8 cellular contexts compared by ENCODE assay signal in genomic region chr11:126357055-126357962, GRCh38. TPM values are rescaled to one million over a fixed set of nuclear protein-coding genes. Genes with fewer than 3 reads are reported as not detected.
A peak's percentile ranks its signal among the peaks of the same experiment; 100 is the strongest.
DNase-seq lines count a peak whose midpoint lies in the region; ATAC-seq and TF ChIP-seq lines count a peak whose summit lies in the region.

No MANE protein-coding gene starts in this region.

- H2AFZ ChIP-seq in hepatocyte = no peak overlapping the region

- in situ Hi-C loops in GM13976 (cut with MboI; ENCODE audit: low sequenced_read_pairs, unreplicated experiment) = no loop called here

- peaks cover 54% of the 10 kb centered on the region for H3K4me1 ChIP-seq in hepatocyte (ENCODE audit: insufficient read depth)
- H3K4me1 ChIP-seq in spleen = peaks cover 18 to 96% (median 76%) of the 10 kb centered on the region in 6 donors

- DNase-seq in GM13976 (ENCODE audit: low spot score) (peak; percentile 28), hepatocyte (ENCODE audit: low spot score) (no peak), spleen (peak; percentile 75), Kasumi-1 (lab: John Stamatoyannopoulos, UW) (no peak)
- DNase-seq in activated CD8-positive, alpha-beta T cell treated with anti-CD3 and anti-CD28 coated beads for 36 hours = no peak
- no peak for DNase-seq in effector CD4-positive, alpha-beta T cell
- no peak for DNase-seq in activated CD8-positive, alpha-beta memory T cell treated with anti-CD3 and anti-CD28 coated beads, Interleukin-2, amount 10 ng/mL, durations not matched to agents 7 days and 5 days

- intact Hi-C loops in activated CD8-positive, alpha-beta T cell treated with anti-CD3 and anti-CD28 coated beads for 36 hours (cut with micrococcal nuclease) = no loop called here
- intact Hi-C loops in spleen (cut with DNase I; ENCODE audit: low total_unique reads) = no loop called here

- H3K9me2 ChIP-seq in hepatocyte (replicated peaks; ENCODE audit: insufficient read depth) = no peaks in the 10 kb centered on the region

- H3K27me3 ChIP-seq in hepatocyte (no peaks in the 10 kb centered on the region), spleen (replicated peaks in 1 of 7) (no peaks in the 10 kb centered on the region)

- H3K27ac ChIP-seq in hepatocyte (peak overlapping the region; percentile 50), spleen (peak overlapping the region; percentile 68 to 92 (median 85))

- CTCF ChIA-PET in activated CD8-positive, alpha-beta T cell treated with anti-CD3 and anti-CD28 coated beads for 36 hours (lab: Charles Lee) = interaction anchor here (3.2 to 3.5 kb wide), 2 partner anchors 47 to 123 kb away, joined by 16 to 20 read pairs; no protein-coding TSS in a partner anchor
- CTCF ChIA-PET in activated CD8-positive, alpha-beta memory T cell treated with anti-CD3 and anti-CD28 coated beads, Interleukin-2, amount 10 ng/mL, durations not matched to agents 7 days and 5 days (lab: Charles Lee) = interaction anchor here (1.1 to 2.8 kb wide), 4 partner anchors 28 to 123 kb away, joined by 3 to 9 read pairs (median 6); no protein-coding TSS in a partner anchor

- peaks cover 27% of the 10 kb centered on the region for H3K4me1 Mint-ChIP-seq in activated CD8-positive, alpha-beta T cell treated with anti-CD3 and anti-CD28 coated beads for 36 hours (ENCODE audit: low read depth)
- H3K4me1 Mint-ChIP-seq in activated CD8-positive, alpha-beta memory T cell treated with anti-CD3 and anti-CD28 coated beads, Interleukin-2, amount 10 ng/mL, durations not matched to agents 7 days and 5 days = peaks cover 37% of the 10 kb centered on the region

- H3K36me3 Mint-ChIP-seq in activated CD8-positive, alpha-beta T cell treated with anti-CD3 and anti-CD28 coated beads for 36 hours (ENCODE audit: low read depth) = peaks cover 7% of the 10 kb centered on the region
- peaks cover 15% of the 10 kb centered on the region for H3K36me3 Mint-ChIP-seq in activated CD8-positive, alpha-beta memory T cell treated with anti-CD3 and anti-CD28 coated beads, Interleukin-2, amount 10 ng/mL, durations not matched to agents 7 days and 5 days

- POLR2A ChIA-PET in activated CD8-positive, alpha-beta T cell treated with anti-CD3 and anti-CD28 coated beads for 36 hours (lab: Charles Lee) = interaction anchor here (1.0 to 2.5 kb wide), 5 partner anchors 9 to 65 kb away, joined by 3 to 13 read pairs (median 4); partner anchors contain the start of gene DCPS

- no peaks in the 10 kb centered on the region for H3K27me3 Mint-ChIP-seq in activated CD8-positive, alpha-beta T cell treated with anti-CD3 and anti-CD28 coated beads for 36 hours
- no peaks in the 10 kb centered on the region for H3K27me3 Mint-ChIP-seq in activated CD8-positive, alpha-beta memory T cell treated with anti-CD3 and anti-CD28 coated beads, Interleukin-2, amount 10 ng/mL, durations not matched to agents 7 days and 5 days

- H3K4me2 ChIP-seq in hepatocyte = peak overlapping the region; percentile 94

- H3K36me3 ChIP-seq in hepatocyte (replicated peaks; ENCODE audit: insufficient read depth, low read depth) = no peaks in the 10 kb centered on the region
- peaks cover 0 to under 1% (median 0%) of the 10 kb centered on the region in 6 donors for H3K36me3 ChIP-seq in spleen

- ATAC-seq in activated CD8-positive, alpha-beta T cell treated with anti-CD3 and anti-CD28 coated beads for 36 hours = no peak
- no peak for ATAC-seq in activated CD8-positive, alpha-beta memory T cell treated with anti-CD3 and anti-CD28 coated beads, Interleukin-2, amount 10 ng/mL, durations not matched to agents 7 days and 5 days
- no peak for ATAC-seq in HG03342 (IDR thresholded peaks at IDR 0.05; ENCODE audit: unreplicated experiment)

- no peaks in the 10 kb centered on the region for H3K9me3 Mint-ChIP-seq in activated CD8-positive, alpha-beta T cell treated with anti-CD3 and anti-CD28 coated beads for 36 hours
- no peaks in the 10 kb centered on the region for H3K9me3 Mint-ChIP-seq in activated CD8-positive, alpha-beta memory T cell treated with anti-CD3 and anti-CD28 coated beads, Interleukin-2, amount 10 ng/mL, durations not matched to agents 7 days and 5 days (ENCODE audit: low read depth)

- no peak for TF ChIP-seq CTCF in GM13976 (IDR thresholded peaks at IDR 0.05; ENCODE audit: borderline replicate concordance, control extremely low read depth, extremely low read depth, insufficient read depth, missing control alignments)
- TF ChIP-seq CTCF in activated CD8-positive, alpha-beta T cell treated with anti-CD3 and anti-CD28 coated beads for 36 hours (IDR thresholded peaks at IDR 0.05) = no peak
- TF ChIP-seq CTCF in hepatocyte (IDR thresholded peaks at IDR 0.05; ENCODE audit: poor library complexity) = no peak
- no peak for TF ChIP-seq CTCF in spleen (IDR thresholded peaks at IDR 0.05 in 8 of 11, conservative IDR thresholded peaks at IDR 0.05 in 3 of 11)

- 88% methylated on average over 17 of the region's 17 CpGs for WGBS in hepatocyte (ENCODE audit: low lambda C conversion rate, missing lambda C conversion rate)
- 58 to 76% (median 70%) methylated on average over 16 to 17 of the region's 17 CpGs for WGBS in spleen, 5 donors

- no peaks in the 10 kb centered on the region for H4K20me1 ChIP-seq in hepatocyte (ENCODE audit: insufficient read depth, poor library complexity, severe bottlenecking)

- no peak for TF ChIP-seq POLR2A in spleen (IDR thresholded peaks at IDR 0.05)

- H3K4me3 ChIP-seq in hepatocyte = peak overlapping the region; percentile 10
- peak overlapping the region; percentile 14 to 89 (median 72) for H3K4me3 ChIP-seq in spleen

- H3K9me3 ChIP-seq in hepatocyte (ENCODE audit: low read depth) (no peaks in the 10 kb centered on the region), spleen (no peaks in the 10 kb centered on the region)

- H3K79me2 ChIP-seq in hepatocyte = peaks cover 71% of the 10 kb centered on the region

- peak overlapping the region; percentile 76 for H3K4me3 Mint-ChIP-seq in activated CD8-positive, alpha-beta T cell treated with anti-CD3 and anti-CD28 coated beads for 36 hours
- H3K4me3 Mint-ChIP-seq in activated CD8-positive, alpha-beta memory T cell treated with anti-CD3 and anti-CD28 coated beads, Interleukin-2, amount 10 ng/mL, durations not matched to agents 7 days and 5 days = no peak overlapping the region

- no peak overlapping the region for H3K27ac Mint-ChIP-seq in activated CD8-positive, alpha-beta T cell treated with anti-CD3 and anti-CD28 coated beads for 36 hours
- H3K27ac Mint-ChIP-seq in activated CD8-positive, alpha-beta memory T cell treated with anti-CD3 and anti-CD28 coated beads, Interleukin-2, amount 10 ng/mL, durations not matched to agents 7 days and 5 days = no peak overlapping the region

RNA-seq across cellular contexts. Expression of gene ST3GAL4, which starts 1.8 kb away (rescaled TPM):
- total RNA-seq in activated CD8-positive, alpha-beta T cell treated with anti-CD3 and anti-CD28 coated beads for 36 hours = 10 to 100 TPM; 10.7 to 11.7 TPM
- total RNA-seq in hepatocyte = 25.2 and 31.5 TPM in 2 replicates
- polyA plus RNA-seq in hepatocyte = 31.0 and 33.5 TPM in 2 replicates
- 100 to 1,000 TPM in 1 of 7 donors, 10 to 100 TPM in 6; 41.2 to 102 (median 53.0) TPM for total RNA-seq in spleen
- 10 to 100 TPM; 12.8 to 25.0 (median 22.4) TPM for polyA plus RNA-seq in spleen
- 10 to 100 TPM in 1 of 2 experiments, 1 to 10 TPM in 1; 8.8 to 11.5 TPM for total RNA-seq in activated CD8-positive, alpha-beta memory T cell treated with anti-CD3 and anti-CD28 coated beads, Interleukin-2, amount 10 ng/mL, durations not matched to agents 7 days and 5 days

RNA-seq across cellular contexts. Expression of gene DCPS, which starts 53.4 kb away (rescaled TPM):
- total RNA-seq in activated CD8-positive, alpha-beta T cell treated with anti-CD3 and anti-CD28 coated beads for 36 hours = 10 to 100 TPM; 17.2 to 18.8 TPM
- total RNA-seq in hepatocyte = 6.5 and 6.9 TPM in 2 replicates
- 16.8 and 25.6 TPM in 2 replicates for polyA plus RNA-seq in hepatocyte
- total RNA-seq in spleen = 10 to 100 TPM; 17.4 to 30.8 (median 21.1) TPM
- 10 to 100 TPM; 23.9 to 35.2 (median 30.4) TPM for polyA plus RNA-seq in spleen
- 10 to 100 TPM; 40.6 to 41.9 TPM for total RNA-seq in activated CD8-positive, alpha-beta memory T cell treated with anti-CD3 and anti-CD28 coated beads, Interleukin-2, amount 10 ng/mL, durations not matched to agents 7 days and 5 days

Comparison
In these comparisons a context has a peak if more than half of its experiments do, and no peak if none do; other contexts are left out.
1. DNase-seq: peak in GM13976 (single experiment) and spleen (single experiment); none in activated CD8-positive, alpha-beta T cell treated with anti-CD3 and anti-CD28 coated beads for 36 hours (single experiment), hepatocyte (single experiment), effector CD4-positive, alpha-beta T cell (single experiment), Kasumi-1 (0 of 2) and activated CD8-positive, alpha-beta memory T cell treated with anti-CD3 and anti-CD28 coated beads, Interleukin-2, amount 10 ng/mL, durations not matched to agents 7 days and 5 days (single experiment).